1 cellular context compared by ENCODE assay signal in genomic region chr22:24636513-24636912, GRCh38. TPM values are rescaled to one million over a fixed set of nuclear protein-coding genes. Genes with fewer than 3 reads are reported as not detected.
"Had no signal": no experiment of that assay in that cellular context is flagged by ENCODE, and none has a peak within 500 bp of the region (broad histone marks: within the 10 kb centered on the region; RNA-seq: fewer than 3 reads in every experiment).

No MANE protein-coding gene starts in this region.

RNA-seq across cellular contexts. Expression of gene LRRC75B, which starts 43.6 kb away (rescaled TPM):
- total RNA-seq: OCI-LY7 had no signal
